In the genomic region with DNA sequence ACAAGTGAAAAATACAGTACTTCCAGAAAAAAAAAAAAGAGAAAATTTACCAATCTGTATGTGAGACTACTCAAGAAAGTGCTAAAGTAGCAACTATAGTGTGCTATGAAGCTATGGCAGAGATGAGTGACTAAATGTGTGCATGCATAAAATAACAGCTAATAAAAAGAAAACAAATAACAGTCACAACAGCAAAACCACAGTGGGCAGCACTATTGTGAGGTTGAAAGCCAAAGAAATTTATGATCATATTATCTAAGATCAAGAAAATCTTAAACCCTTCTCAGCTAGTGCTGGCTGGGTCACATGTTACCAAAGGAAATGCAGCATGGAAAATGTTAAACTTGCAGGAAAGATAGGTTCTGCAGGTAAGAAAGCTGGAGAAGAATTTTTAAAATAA, we compare ENCODE assay signal across 1 cellular context.
A peak's percentile ranks its signal among the peaks of the same experiment; 100 is the strongest.
TF ChIP-seq lines count a peak whose summit lies in the region.

No MANE protein-coding gene starts in this region.

TF ChIP-seq in HepG2, 621 proteins besides CTCF, POLR2A, EP300 and RAD21:
- TF ChIP-seq ZNF737 (CRISPR knock-in tag; IDR thresholded peaks at IDR 0.05; ENCODE audit: borderline replicate concordance), result no peak
- peak; percentile 11; the same call in 1 of the 2 replicates for TF ChIP-seq NFIC (IDR thresholded peaks at IDR 0.05; ENCODE audit: low read length)
